32 cellular contexts compared by ENCODE assay signal in the genomic region with DNA sequence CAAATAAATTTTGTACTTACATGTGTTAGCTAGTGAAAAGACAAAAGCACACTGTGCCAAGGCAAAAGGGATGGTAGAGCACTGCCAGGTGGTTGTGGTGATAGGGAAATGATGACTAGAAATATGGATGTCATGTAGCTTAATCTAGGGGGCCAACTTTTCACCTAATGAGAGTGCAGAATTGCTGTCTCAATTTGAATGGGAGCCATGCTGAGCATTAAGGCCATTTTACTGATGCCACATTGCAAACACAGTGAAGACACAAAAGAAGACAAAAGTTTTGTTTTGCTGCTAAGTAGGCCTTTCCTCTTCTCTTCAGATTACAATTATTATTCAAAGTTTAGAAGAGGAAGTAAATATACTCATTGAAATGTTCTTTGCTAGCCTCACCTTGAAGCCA.
DNase-seq lines count a peak whose midpoint lies in the region; ATAC-seq, FAIRE-seq and TF ChIP-seq lines count a peak whose summit lies in the region.
"Had no signal": no experiment of that assay in that cellular context is flagged by ENCODE, and none has a peak within 500 bp of the region (broad histone marks: within the 10 kb centered on the region; RNA-seq: fewer than 3 reads in every experiment).

No MANE protein-coding gene starts in this region.

- DNase-seq in GM12878 (ENCODE audit: low read depth, low spot score) (no peak), NAMALWA (ENCODE audit: low spot score) (no peak), kidney glomerular epithelial cell (lab: John Stamatoyannopoulos, UW) (no peak)
- no peak for DNase-seq in T-helper 2 cell treated with Interferon-gamma antibody and Interleukin-4, amounts not matched to agents 5 μg/mL and 100 μg/mL, for 36 hours (ENCODE audit: low spot score)
- DNase-seq: activated CD4-positive, alpha-beta T cell treated with anti-CD3 and anti-CD28 coated beads for 4 hours; activated CD8-positive, alpha-beta T cell treated with anti-CD3 and anti-CD28 coated beads, Interleukin-2, amount 10 ng/mL, durations not matched to agents 7 days and 5 days; activated naive CD4-positive, alpha-beta T cell treated with anti-CD3 and anti-CD28 coated beads, Interleukin-2, amount 10 ng/mL, durations not matched to agents 7 days and 5 days; adrenal gland; body of pancreas; DMS 273 treated with DMSO at 0.1 percent for 48 hours; EL; HCEC 1CT; head of caudate nucleus; kidney; MM.1S; NCI-H1417; NCI-H2081; NCI-H226; NCI-H69; Peyer's patch; retina; SHP77; stimulated activated naive CD4-positive, alpha-beta T cell treated with Interleukin-2 at 50 U/mL for 16 hours had no signal

- H3K27me3 ChIP-seq in DOHH2 (ENCODE audit: control insufficient read depth, low read length) (no peaks in the 10 kb centered on the region), GM12878 (replicated peaks in 1 of 2; ENCODE audit: control insufficient read depth in 2 of 2, insufficient read depth in 2 of 2, low read length in 1 of 2) (no peaks in the 10 kb centered on the region)
- H3K27me3 ChIP-seq: adrenal gland, body of pancreas, Peyer's patch had no signal

- BruUV-seq in GM12878 (replicated peaks; lab: Mats Ljungman, UMichigan), result no TSS peak

- no peak overlapping the region for H2AFZ ChIP-seq in GM12878 (ENCODE audit: control insufficient read depth, low read depth, low read length)
- H2AFZ ChIP-seq: parathyroid adenoma had no signal

- no peak for TF ChIP-seq CTCF in DOHH2 (IDR thresholded peaks at IDR 0.05; ENCODE audit: low read depth, low read length, poor library complexity, severe bottlenecking)
- TF ChIP-seq CTCF in GM12878 (IDR thresholded peaks at IDR 0.05 in 2 of 3, conservative IDR thresholded peaks at IDR 0.05 in 1 of 3; ENCODE audit: control insufficient read depth in 2 of 3, extremely low read depth in 1 of 3, insufficient read depth in 1 of 3, low read depth in 3 of 3, low read length in 3 of 3), result no peak

- H3K27ac ChIP-seq in DOHH2 (ENCODE audit: low read depth, low read length) (no peak overlapping the region), GM12878 (ENCODE audit: control insufficient read depth, insufficient read depth) (peak overlapping the region; percentile 32; the same call in 1 of the 2 replicates)
- H3K27ac ChIP-seq: adrenal gland, body of pancreas, parathyroid adenoma, Peyer's patch, skin epidermis had no signal

- ATAC-seq in GM19463 (IDR thresholded peaks at IDR 0.05; ENCODE audit: unreplicated experiment) (peak; percentile 9), HG02642 (IDR thresholded peaks at IDR 0.05; ENCODE audit: poor library complexity, unreplicated experiment) (peak; percentile 14), GM12878 (peak; percentile 8; the same call in 2 of the 3 replicates)
- ATAC-seq in activated CD4-positive, CD25-positive, alpha-beta regulatory T cell treated with anti-CD3 and anti-CD28 coated beads, Interleukin-2, amount 50 U/mL, for 24 hours, result no peak
- ATAC-seq: activated CD8-positive, alpha-beta T cell treated with anti-CD3 and anti-CD28 coated beads, Interleukin-2, amount 10 ng/mL, durations not matched to agents 7 days and 5 days; activated T-helper 17 cell treated with anti-CD3 and anti-CD28 coated beads, Interleukin-2, amount 50 U/mL, for 72 hours; body of pancreas; esophagus mucosa had no signal

- FAIRE-seq in GM12878 (lab: Jason Lieb, UNC), result peak; percentile 68
- FAIRE-seq: kidney had no signal

- H3K27me3 Mint-ChIP-seq in T-helper 2 cell treated with Interferon-gamma antibody and Interleukin-4, amounts not matched to agents 5 μg/mL and 100 μg/mL, for 36 hours (ENCODE audit: low read depth), result no peaks in the 10 kb centered on the region
- H3K27me3 Mint-ChIP-seq: dendritic cell treated with granulocyte-macrophage colony-stimulating factor and Interleukin-4, amounts not matched to agents 40 ng/mL and 50 ng/mL, for 4 days had no signal

- H3K36me3 ChIP-seq in DOHH2 (ENCODE audit: control insufficient read depth, low read length) (no peaks in the 10 kb centered on the region), GM12878 (ENCODE audit: control insufficient read depth in 2 of 2, insufficient read depth in 2 of 2, low read length in 1 of 2) (no peaks in the 10 kb centered on the region)
- H3K36me3 ChIP-seq: adrenal gland, Peyer's patch had no signal

- no peak overlapping the region for H3K4me3 ChIP-seq in DOHH2 (ENCODE audit: low read length)
- H3K4me3 ChIP-seq in GM12878, result no peak overlapping the region
- H3K4me3 ChIP-seq: adrenal gland, body of pancreas, Peyer's patch, skin epidermis had no signal

- H3F3A ChIP-seq in DOHH2 (ENCODE audit: control insufficient read depth, insufficient read depth), result no peaks in the 10 kb centered on the region

- POLR2A ChIA-PET in GM12878 (lab: Charles Lee), result no interaction called here

- in situ Hi-C loops in GM12878 (cut with MboI), result no loop called here

- SMC1A ChIA-PET in GM12878 (lab: Charles Lee; ENCODE audit: uncharacterized antibody, unreplicated experiment), result no interaction called here

- peaks cover 41% of the 10 kb centered on the region for H3K4me1 ChIP-seq in DOHH2 (ENCODE audit: control insufficient read depth, low read length)
- H3K4me1 ChIP-seq in GM12878 (ENCODE audit: control insufficient read depth, insufficient read depth, low read length), result peaks cover 43% of the 10 kb centered on the region
- H3K4me1 ChIP-seq: adrenal gland, body of pancreas, parathyroid adenoma, Peyer's patch had no signal

- intact Hi-C loops in GM12878 (cut with micrococcal nuclease; ENCODE audit: unreplicated experiment), result loop anchor here (1.0 kb wide), 1 partner anchor 16 kb away; no protein-coding TSS in a partner anchor

- H3K27ac Mint-ChIP-seq in T-helper 2 cell treated with Interferon-gamma antibody and Interleukin-4, amounts not matched to agents 5 μg/mL and 100 μg/mL, for 36 hours, result no peak overlapping the region
- H3K27ac Mint-ChIP-seq: activated CD8-positive, alpha-beta T cell treated with anti-CD3 and anti-CD28 coated beads, Interleukin-2, amount 10 ng/mL, durations not matched to agents 7 days and 5 days; activated naive CD4-positive, alpha-beta T cell treated with anti-CD3 and anti-CD28 coated beads, Interleukin-2, amount 10 ng/mL, durations not matched to agents 7 days and 5 days; activated T-helper 17 cell treated with anti-CD3 and anti-CD28 coated beads, Interleukin-2, amount 50 U/mL, for 72 hours; dendritic cell treated with granulocyte-macrophage colony-stimulating factor and Interleukin-4, amounts not matched to agents 40 ng/mL and 50 ng/mL, for 4 days had no signal

- H3K4me3 Mint-ChIP-seq in T-helper 2 cell treated with Interferon-gamma antibody and Interleukin-4, amounts not matched to agents 5 μg/mL and 100 μg/mL, for 36 hours, result no peak overlapping the region
- H3K4me3 Mint-ChIP-seq: activated CD8-positive, alpha-beta T cell treated with anti-CD3 and anti-CD28 coated beads, Interleukin-2, amount 10 ng/mL, durations not matched to agents 7 days and 5 days; activated naive CD4-positive, alpha-beta T cell treated with anti-CD3 and anti-CD28 coated beads, Interleukin-2, amount 10 ng/mL, durations not matched to agents 7 days and 5 days; activated T-helper 17 cell treated with anti-CD3 and anti-CD28 coated beads, Interleukin-2, amount 50 U/mL, for 72 hours; dendritic cell treated with granulocyte-macrophage colony-stimulating factor and Interleukin-4, amounts not matched to agents 40 ng/mL and 50 ng/mL, for 4 days had no signal

- H3K9ac ChIP-seq in GM12878 (ENCODE audit: control insufficient read depth, insufficient read depth, low read length), result no peak overlapping the region
- H3K9ac ChIP-seq: parathyroid adenoma had no signal

- RAD21 ChIA-PET in GM12878 (lab: Charles Lee; ENCODE audit: unreplicated experiment), result interaction anchor here (1.1 kb wide), 1 partner anchor 58 kb away, joined by 4 read pairs; no protein-coding TSS in a partner anchor

- no peaks in the 10 kb centered on the region for H3K4me1 Mint-ChIP-seq in T-helper 2 cell treated with Interferon-gamma antibody and Interleukin-4, amounts not matched to agents 5 μg/mL and 100 μg/mL, for 36 hours (ENCODE audit: low read depth)
- H3K4me1 Mint-ChIP-seq: activated naive CD4-positive, alpha-beta T cell treated with anti-CD3 and anti-CD28 coated beads, Interleukin-2, amount 10 ng/mL, durations not matched to agents 7 days and 5 days; activated T-helper 17 cell treated with anti-CD3 and anti-CD28 coated beads, Interleukin-2, amount 50 U/mL, for 72 hours had no signal

- no peaks in the 10 kb centered on the region for H3K9me2 ChIP-seq in DOHH2 (replicated peaks; ENCODE audit: control insufficient read depth, low read length)

- no peaks in the 10 kb centered on the region for H4K20me1 ChIP-seq in DOHH2 (ENCODE audit: control insufficient read depth, insufficient read depth, low read depth, low read length)
- H4K20me1 ChIP-seq in GM12878 (ENCODE audit: control insufficient read depth, insufficient read depth), result no peaks in the 10 kb centered on the region

- CTCF ChIA-PET in GM12878 (lab: Yijun Ruan, JAX), result interaction anchor here (0.7 kb wide), 2 partner anchors 187 to 644 kb away, joined by 3 read pairs; no protein-coding TSS in a partner anchor

- H3K4me2 ChIP-seq in DOHH2 (ENCODE audit: low read length) (peak overlapping the region; percentile 41), GM12878 (ENCODE audit: control insufficient read depth, insufficient read depth) (peak overlapping the region; percentile 67; the same call in 1 of the 2 replicates)

- no peak for TF ChIP-seq POLR2A in GM12878 (IDR thresholded peaks at IDR 0.05; ENCODE audit: low read depth, low read length)

- H3K9me3 Mint-ChIP-seq in T-helper 2 cell treated with Interferon-gamma antibody and Interleukin-4, amounts not matched to agents 5 μg/mL and 100 μg/mL, for 36 hours, result no peaks in the 10 kb centered on the region
- H3K9me3 Mint-ChIP-seq: activated naive CD4-positive, alpha-beta T cell treated with anti-CD3 and anti-CD28 coated beads, Interleukin-2, amount 10 ng/mL, durations not matched to agents 7 days and 5 days; activated T-helper 17 cell treated with anti-CD3 and anti-CD28 coated beads, Interleukin-2, amount 50 U/mL, for 72 hours; dendritic cell treated with granulocyte-macrophage colony-stimulating factor and Interleukin-4, amounts not matched to agents 40 ng/mL and 50 ng/mL, for 4 days had no signal

- TF ChIP-seq RAD21 in GM12878 (IDR thresholded peaks at IDR 0.05; ENCODE audit: insufficient read depth, low read depth, low read length), result no peak

- no peaks in the 10 kb centered on the region for H3K36me3 Mint-ChIP-seq in T-helper 2 cell treated with Interferon-gamma antibody and Interleukin-4, amounts not matched to agents 5 μg/mL and 100 μg/mL, for 36 hours (ENCODE audit: low read depth)
- H3K36me3 Mint-ChIP-seq: activated naive CD4-positive, alpha-beta T cell treated with anti-CD3 and anti-CD28 coated beads, Interleukin-2, amount 10 ng/mL, durations not matched to agents 7 days and 5 days had no signal

- no peak for TF ChIP-seq EP300 in GM12878 (IDR thresholded peaks at IDR 0.05; ENCODE audit: borderline replicate concordance in 1 of 2, control insufficient read depth in 1 of 2, low read depth in 2 of 2, low read length in 2 of 2)

- H3K9me3 ChIP-seq in DOHH2 (ENCODE audit: control insufficient read depth, insufficient read depth, low read length) (no peaks in the 10 kb centered on the region), GM12878 (replicated peaks; ENCODE audit: control insufficient read depth, insufficient read depth, low read length) (no peaks in the 10 kb centered on the region)
- H3K9me3 ChIP-seq: adrenal gland, body of pancreas, Peyer's patch had no signal

- H3K79me2 ChIP-seq in DOHH2 (ENCODE audit: control insufficient read depth, low read length) (no peaks in the 10 kb centered on the region), GM12878 (ENCODE audit: control insufficient read depth, insufficient read depth, low read length) (no peaks in the 10 kb centered on the region)
- H3K79me2 ChIP-seq: parathyroid adenoma had no signal

Comparison
In these comparisons a context has a peak if more than half of its experiments do, and no peak if none do; other contexts are left out.
1. ATAC-seq: peak in GM19463 (single experiment), HG02642 (single experiment) and GM12878 (single experiment); none in activated CD4-positive, CD25-positive, alpha-beta regulatory T cell treated with anti-CD3 and anti-CD28 coated beads, Interleukin-2, amount 50 U/mL, for 24 hours (0 of 2).